In the genomic region with DNA sequence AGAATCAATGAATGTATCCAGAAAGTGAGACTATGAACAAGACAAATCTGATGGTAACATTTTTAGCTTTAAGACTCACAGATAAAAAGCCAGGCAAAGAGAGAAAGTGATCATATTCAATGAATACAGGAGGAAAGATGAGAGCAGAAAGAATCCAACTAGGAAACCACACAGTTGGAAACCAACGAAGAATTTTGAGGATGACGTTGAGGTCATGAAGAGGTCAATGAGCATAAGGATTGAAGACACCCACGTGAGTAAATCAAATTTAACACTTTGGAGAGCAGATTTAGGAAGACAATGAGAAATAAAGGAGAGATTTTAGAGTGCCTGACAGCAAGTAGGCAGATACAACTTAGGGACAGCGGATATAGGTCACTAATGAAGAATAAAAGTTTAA, we compare ENCODE assay signal across 12 cellular contexts.
"Had no signal": no experiment of that assay in that cellular context is flagged by ENCODE, and none has a peak within 500 bp of the region (broad histone marks: within the 10 kb centered on the region; RNA-seq: fewer than 3 reads in every experiment).

No MANE protein-coding gene starts in this region.

- H3K27me3 ChIP-seq: right atrium auricular region, tibial nerve, uterus had no signal

- H3K4me3 ChIP-seq: lung, right atrium auricular region, tibial nerve, uterus had no signal

- DNase-seq: activated CD4-positive, alpha-beta T cell treated with anti-CD3 and anti-CD28 coated beads, Interleukin-2, amount 50 U/mL, for 48 hours; activated gamma-delta T cell; effector CD4-positive, alpha-beta T cell; immature natural killer cell; left colon; nephron progenitor cell; stimulated activated CD4-positive, alpha-beta T cell treated with anti-CD3 and anti-CD28 coated beads, Interleukin-15, amount 100 ng/mL, for 24 hours; stimulated activated CD4-positive, alpha-beta T cell treated with anti-CD3 and anti-CD28 coated beads, Interleukin-2, amount 100 ng/mL, for 48 hours; uterus had no signal

- H3K36me3 ChIP-seq: right atrium auricular region, tibial nerve, uterus had no signal

- H3K4me1 ChIP-seq: right atrium auricular region, tibial nerve, uterus had no signal

- H3K9me3 ChIP-seq: right atrium auricular region, tibial nerve, uterus had no signal

- H3K27ac ChIP-seq: right atrium auricular region, tibial nerve, uterus had no signal
